ENCODE assay signal across 13 cellular contexts in the genomic region with DNA sequence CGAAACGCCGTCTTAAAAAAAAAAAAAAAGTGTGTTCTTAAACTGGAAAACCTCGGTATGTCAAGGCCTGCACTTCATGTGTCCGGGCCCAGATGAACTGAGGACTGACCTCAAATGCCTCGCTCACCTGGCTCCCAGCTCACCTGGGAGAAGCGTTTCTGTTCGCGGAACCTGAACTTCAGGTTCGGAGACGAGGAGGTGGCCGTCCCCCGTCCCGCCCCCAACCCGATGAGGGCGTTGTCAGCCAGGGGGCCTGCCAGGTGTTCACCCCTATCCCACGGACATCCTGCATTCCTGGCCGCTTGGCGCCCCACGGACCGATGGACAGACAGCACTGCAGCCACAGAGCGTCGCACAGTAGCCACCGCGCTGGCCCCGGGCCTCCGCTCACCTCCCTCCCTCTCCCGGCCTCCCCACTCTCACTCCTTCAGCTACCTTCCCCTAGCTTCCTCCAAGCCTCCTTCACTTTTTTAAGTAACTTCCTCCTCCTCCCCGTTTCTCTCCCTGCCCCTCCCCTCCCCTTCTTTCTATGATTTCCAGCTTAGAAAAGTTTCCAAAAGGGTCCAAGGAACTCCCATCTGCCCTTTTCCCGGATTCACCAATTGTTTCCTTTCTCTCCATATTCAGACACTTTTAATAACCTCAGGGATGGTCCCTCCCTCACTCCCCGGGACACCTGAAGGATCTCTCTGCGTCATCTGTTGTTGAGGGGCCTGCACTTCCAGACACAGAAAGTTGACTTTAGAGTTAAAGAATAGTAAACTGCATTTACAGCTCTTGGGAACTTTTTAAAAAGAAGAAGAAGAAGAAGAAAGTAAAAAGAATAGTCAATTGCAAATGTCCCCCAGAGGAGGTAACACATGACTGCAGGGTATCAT. TPM values are rescaled to one million over a fixed set of nuclear protein-coding genes. Genes with fewer than 3 reads are reported as not detected.
A peak's percentile ranks its signal among the peaks of the same experiment; 100 is the strongest.
DNase-seq lines count a peak whose midpoint lies in the region; ATAC-seq and TF ChIP-seq lines count a peak whose summit lies in the region.
"Had no signal": no experiment of that assay in that cellular context is flagged by ENCODE, and none has a peak within 500 bp of the region (broad histone marks: within the 10 kb centered on the region; RNA-seq: fewer than 3 reads in every experiment).

No MANE protein-coding gene starts in this region.

- peak overlapping the region; percentile 98 for H3K27ac ChIP-seq in OCI-LY7 (ENCODE audit: low read depth, low read length, poor library complexity, severe bottlenecking)
- no peak overlapping the region for H3K27ac ChIP-seq in GM23248
- peak overlapping the region in 1 of 4 donors; percentile 3 for H3K27ac ChIP-seq in transverse colon
- H3K27ac ChIP-seq: uterus had no signal

- H3K4me3 ChIP-seq in OCI-LY7 (ENCODE audit: low read depth, low read length, poor library complexity, severe bottlenecking) (peak overlapping the region; percentile 66), iPS-15b (ENCODE audit: low read depth, low read length) (peak overlapping the region; percentile 76), GM23248 (no peak overlapping the region), transverse colon (no peak overlapping the region)
- H3K4me3 ChIP-seq: gastroesophageal sphincter, uterus had no signal

- H3K9me2 ChIP-seq in OCI-LY7 (ENCODE audit: insufficient read depth, low read length) (no peaks in the 10 kb centered on the region), GM23248 (ENCODE audit: insufficient read depth) (no peaks in the 10 kb centered on the region)

- no peaks in the 10 kb centered on the region for H3K27me3 Mint-ChIP-seq in T-helper 2 cell treated with Interferon-gamma antibody and Interleukin-4, amounts not matched to agents 5 μg/mL and 100 μg/mL, for 36 hours (ENCODE audit: low read depth)

- POLR2A ChIA-PET in OCI-LY7 (lab: Charles Lee), result interaction anchor here (0.6 to 10.3 kb wide), 17 partner anchors 8 to 358 kb away, joined by 3 to 122 read pairs (median 4); partner anchors contain the start of genes MCM3 and PAQR8

- H3K4me1 Mint-ChIP-seq in T-helper 2 cell treated with Interferon-gamma antibody and Interleukin-4, amounts not matched to agents 5 μg/mL and 100 μg/mL, for 36 hours (ENCODE audit: low read depth), result peaks cover 52% of the 10 kb centered on the region
- peaks cover 41% of the 10 kb centered on the region for H3K4me1 Mint-ChIP-seq in stimulated activated effector memory CD8-positive, alpha-beta T cell treated with anti-CD3 and anti-CD28 coated beads, Interleukin-12 subunit alpha, Interleukin-12 subunit beta, amount 100 ng/mL, for 72 hours

- intact Hi-C loops in OCI-LY7 (cut with micrococcal nuclease; ENCODE audit: unreplicated experiment), result loop anchor here (5.0 kb wide), 1 partner anchor 90 kb away; no protein-coding TSS in a partner anchor
- intact Hi-C loops in transverse colon (cut with DNase I; ENCODE audit: low total_unique reads), result no loop called here

- H3K4me1 ChIP-seq in OCI-LY7 (ENCODE audit: insufficient read depth, low read length, poor library complexity, severe bottlenecking), result peaks cover 66% of the 10 kb centered on the region
- no peaks in the 10 kb centered on the region for H3K4me1 ChIP-seq in iPS-15b (ENCODE audit: control insufficient read depth, insufficient read depth, low read length)
- H3K4me1 ChIP-seq in GM23248 (ENCODE audit: insufficient read depth), result peaks cover 20% of the 10 kb centered on the region
- H3K4me1 ChIP-seq in transverse colon, result peaks cover 10 to 54% (median 26%) of the 10 kb centered on the region in 4 donors
- H3K4me1 ChIP-seq: uterus had no signal

- H3F3A ChIP-seq in GM23248 (ENCODE audit: insufficient read depth), result 0 out of 2 replicates have a peak, but pooled peaks cover 9% of the 10 kb centered on the region

- CTCF ChIA-PET in OCI-LY7 (lab: Charles Lee; ENCODE audit: unreplicated experiment), result interaction anchor here (0.7 to 3.8 kb wide), 4 partner anchors 22 to 380 kb away, joined by 3 to 16 read pairs (median 6); partner anchors contain the start of gene MCM3

- TF ChIP-seq EP300 in transverse colon (IDR thresholded peaks at IDR 0.05; ENCODE audit: low read depth), result no peak

- peak overlapping the region; percentile 92 for H3K27ac Mint-ChIP-seq in T-helper 2 cell treated with Interferon-gamma antibody and Interleukin-4, amounts not matched to agents 5 μg/mL and 100 μg/mL, for 36 hours
- H3K27ac Mint-ChIP-seq in stimulated activated effector memory CD8-positive, alpha-beta T cell treated with anti-CD3 and anti-CD28 coated beads, Interleukin-12 subunit alpha, Interleukin-12 subunit beta, amount 100 ng/mL, for 72 hours, result peak overlapping the region; percentile 72

- DNase-seq in T-helper 2 cell treated with Interferon-gamma antibody and Interleukin-4, amounts not matched to agents 5 μg/mL and 100 μg/mL, for 36 hours (ENCODE audit: low spot score), result no peak
- no peak for DNase-seq in T-helper 2 cell
- DNase-seq in OCI-LY7 (ENCODE audit: low spot score), result no peak
- no peak for DNase-seq in stimulated activated effector memory CD8-positive, alpha-beta T cell treated with anti-CD3 and anti-CD28 coated beads, Interleukin-12 subunit alpha, Interleukin-12 subunit beta, amount 100 ng/mL, for 72 hours (ENCODE audit: low spot score in 2 of 2)
- no peak for DNase-seq in GM23248
- no peak for DNase-seq in transverse colon
- no peak for DNase-seq in RPMI8226
- DNase-seq: NCI-H1417; occipital lobe; stimulated activated CD4-positive, alpha-beta T cell treated with anti-CD3 and anti-CD28 coated beads, Interleukin-4, amount 100 ng/mL, for 1 hour; uterus had no signal

- no peaks in the 10 kb centered on the region for H3K9me3 Mint-ChIP-seq in T-helper 2 cell treated with Interferon-gamma antibody and Interleukin-4, amounts not matched to agents 5 μg/mL and 100 μg/mL, for 36 hours
- no peaks in the 10 kb centered on the region for H3K9me3 Mint-ChIP-seq in stimulated activated effector memory CD8-positive, alpha-beta T cell treated with anti-CD3 and anti-CD28 coated beads, Interleukin-12 subunit alpha, Interleukin-12 subunit beta, amount 100 ng/mL, for 72 hours

- H3K4me2 ChIP-seq in OCI-LY7 (ENCODE audit: low read length) (peak overlapping the region; percentile 91), GM23248 (ENCODE audit: unreplicated experiment) (no peak overlapping the region)

- no TSS peak for BruUV-seq in OCI-LY7 (replicated peaks; lab: Mats Ljungman, UMichigan)

- 79 to 80% methylated on average over 27 to 32 of the region's 32 CpGs for WGBS in GM23248 (ENCODE audit: low coverage in 1 of 2, low lambda C conversion rate in 2 of 2, missing lambda C conversion rate in 2 of 2), 2 experiments
- WGBS in transverse colon (ENCODE audit: low coverage in 1 of 2), 2 donors, result 74 to 76% methylated on average over 16 to 32 of the region's 32 CpGs

- H4K20me1 ChIP-seq in OCI-LY7 (ENCODE audit: insufficient read depth, low read length), result no peaks in the 10 kb centered on the region
- no peaks in the 10 kb centered on the region for H4K20me1 ChIP-seq in GM23248 (ENCODE audit: insufficient read depth)

- TF ChIP-seq CTCF in OCI-LY7 (conservative IDR thresholded peaks at IDR 0.05; ENCODE audit: low read length), result no peak
- no peak for TF ChIP-seq CTCF in transverse colon (IDR thresholded peaks at IDR 0.05)

- H3K9me3 ChIP-seq in OCI-LY7 (ENCODE audit: low read length) (no peaks in the 10 kb centered on the region), iPS-15b (ENCODE audit: control insufficient read depth, insufficient read depth, low read length) (no peaks in the 10 kb centered on the region), GM23248 (ENCODE audit: low read depth) (no peaks in the 10 kb centered on the region), transverse colon (no peaks in the 10 kb centered on the region)
- H3K9me3 ChIP-seq: gastroesophageal sphincter, uterus had no signal

- no peak for ATAC-seq in stimulated activated effector memory CD8-positive, alpha-beta T cell treated with anti-CD3 and anti-CD28 coated beads, Interleukin-12 subunit alpha, Interleukin-12 subunit beta, amount 100 ng/mL, for 72 hours
- ATAC-seq: gastroesophageal sphincter had no signal

- H3K79me2 ChIP-seq in OCI-LY7 (ENCODE audit: insufficient read depth, low read depth, low read length) (peaks cover 33% of the 10 kb centered on the region; the same call in 1 of the 2 replicates), GM23248 (ENCODE audit: insufficient read depth) (no peaks in the 10 kb centered on the region)

- H2AFZ ChIP-seq in OCI-LY7 (ENCODE audit: low read length) (peak overlapping the region; percentile 74), GM23248 (no peak overlapping the region)

- H3K27me3 ChIP-seq in iPS-15b (ENCODE audit: control insufficient read depth, insufficient read depth, low read length) (peaks cover 3% of the 10 kb centered on the region), GM23248 (replicated peaks; ENCODE audit: insufficient read depth) (no peaks in the 10 kb centered on the region), transverse colon (no peaks in the 10 kb centered on the region)
- H3K27me3 ChIP-seq: gastroesophageal sphincter, uterus had no signal

- no peaks in the 10 kb centered on the region for H3K36me3 Mint-ChIP-seq in T-helper 2 cell treated with Interferon-gamma antibody and Interleukin-4, amounts not matched to agents 5 μg/mL and 100 μg/mL, for 36 hours (ENCODE audit: low read depth)
- H3K36me3 Mint-ChIP-seq in stimulated activated effector memory CD8-positive, alpha-beta T cell treated with anti-CD3 and anti-CD28 coated beads, Interleukin-12 subunit alpha, Interleukin-12 subunit beta, amount 100 ng/mL, for 72 hours, result no peaks in the 10 kb centered on the region

- no peak for TF ChIP-seq POLR2A in transverse colon (IDR thresholded peaks at IDR 0.05)

- H3K36me3 ChIP-seq in OCI-LY7 (ENCODE audit: insufficient read depth, low read length) (no peaks in the 10 kb centered on the region; the same call in 1 of the 2 replicates), iPS-15b (ENCODE audit: control insufficient read depth, insufficient read depth, low read length) (no peaks in the 10 kb centered on the region), GM23248 (ENCODE audit: low read depth) (no peaks in the 10 kb centered on the region), transverse colon (no peaks in the 10 kb centered on the region)
- H3K36me3 ChIP-seq: gastroesophageal sphincter, uterus had no signal

- in situ Hi-C loops in GM23248 (cut with MboI), result no loop called here
- in situ Hi-C loops in transverse colon (cut with MboI; ENCODE audit: low pct_ligation_motif_present in 1 of 4, low pct_unique_long_range_greater_than_20kb in 1 of 4, low sequenced_read_pairs in 3 of 4), result no loop called here

- H3K9ac ChIP-seq in iPS-15b (ENCODE audit: low read depth, low read length) (peak overlapping the region; percentile 60), GM23248 (no peak overlapping the region)

- H3K4me3 Mint-ChIP-seq in T-helper 2 cell treated with Interferon-gamma antibody and Interleukin-4, amounts not matched to agents 5 μg/mL and 100 μg/mL, for 36 hours, result peak overlapping the region; percentile 82
- peak overlapping the region; percentile 36 for H3K4me3 Mint-ChIP-seq in stimulated activated effector memory CD8-positive, alpha-beta T cell treated with anti-CD3 and anti-CD28 coated beads, Interleukin-12 subunit alpha, Interleukin-12 subunit beta, amount 100 ng/mL, for 72 hours

RNA-seq across cellular contexts. Expression of gene MCM3, which starts 22.7 kb away (rescaled TPM):
- total RNA-seq in OCI-LY7 (2014; rRNA removed; shearing (Covaris generic)), result 272 and 356 TPM in 2 replicates
- 295 and 304 TPM in 2 replicates for total RNA-seq in OCI-LY7 (2022)
- 41.8 and 54.9 TPM in 2 replicates for total RNA-seq in GM23248 (2014; rRNA removed; shearing (Covaris generic))
- polyA plus RNA-seq in GM23248 (2016; fragmentation: Nextera tagmentation; extraction: Ambion mirVana), result 29.8 and 30.6 TPM in 2 replicates
- total RNA-seq in transverse colon, result 10 to 100 TPM; 13.5 to 27.3 (median 24.2) TPM

RNA-seq across cellular contexts. Expression of gene PAQR8, which starts 54.7 kb away (rescaled TPM):
- 5.4 and 5.5 TPM in 2 replicates for total RNA-seq in OCI-LY7 (2014; rRNA removed; shearing (Covaris generic))
- total RNA-seq in OCI-LY7 (2022) (6.2 and 7.8 TPM in 2 replicates), transverse colon (100 to 1,000 TPM in 3 of 4 donors, 10 to 100 TPM in 1; 27.1 to 250 (median 159) TPM)
- total RNA-seq in GM23248 (2014; rRNA removed; shearing (Covaris generic)), result 1.5 and 3.4 TPM in 2 replicates
- polyA plus RNA-seq in GM23248 (2016; fragmentation: Nextera tagmentation; extraction: Ambion mirVana), result 1.8 and 2.5 TPM in 2 replicates

Comparison
In these comparisons a context has a peak if more than half of its experiments do, and no peak if none do; other contexts are left out.
1. H3K4me3 ChIP-seq: peak in OCI-LY7 (single experiment) and iPS-15b (single experiment); none in GM23248 (single experiment) and transverse colon (0 of 4).